In the genomic region with DNA sequence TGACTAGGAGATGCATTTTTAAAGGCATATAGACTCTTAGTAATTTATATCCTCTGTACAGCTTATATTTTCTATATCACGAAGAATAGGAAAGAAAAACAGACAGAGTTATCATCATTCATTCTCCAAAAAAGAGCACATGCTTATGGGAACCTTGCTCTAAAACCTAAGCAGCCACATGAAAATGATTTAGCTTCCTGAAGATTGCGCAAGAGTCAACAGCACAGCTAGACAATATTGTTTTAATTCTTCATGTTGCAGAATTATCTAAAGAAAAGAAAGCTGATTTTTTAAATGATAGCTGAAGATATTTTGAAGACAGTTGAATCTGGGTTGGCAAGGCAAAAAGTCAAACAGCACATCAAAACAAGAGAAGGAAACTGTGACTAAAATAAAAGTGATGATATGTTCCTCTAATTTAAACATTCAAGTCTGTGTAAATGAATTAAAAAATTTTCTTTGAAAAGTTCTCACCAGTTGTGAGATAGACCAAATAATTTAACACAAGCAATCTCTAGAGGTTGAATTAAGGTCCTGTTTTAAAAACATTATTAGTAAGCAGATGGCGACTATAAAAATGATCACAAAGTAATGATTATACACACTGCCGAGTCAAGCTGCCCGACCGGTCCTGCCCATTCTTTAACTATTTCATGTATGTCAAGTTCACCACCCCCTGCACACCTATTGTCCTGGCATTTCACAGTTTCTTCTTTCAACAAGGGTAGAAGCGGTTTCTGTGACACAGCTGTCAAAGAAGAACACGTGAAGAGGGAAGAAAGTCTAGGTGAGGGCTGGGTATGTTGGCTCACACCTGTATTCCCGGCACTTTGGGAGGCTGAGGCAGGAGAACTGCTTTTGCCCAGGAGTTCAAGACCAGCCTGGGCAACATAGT, we compare ENCODE assay signal across 11 cellular contexts.
DNase-seq lines count a peak whose midpoint lies in the region; ATAC-seq, FAIRE-seq and TF ChIP-seq lines count a peak whose summit lies in the region.
"Had no signal": no experiment of that assay in that cellular context is flagged by ENCODE, and none has a peak within 500 bp of the region (broad histone marks: within the 10 kb centered on the region; RNA-seq: fewer than 3 reads in every experiment).

No MANE protein-coding gene starts in this region.

- no peak overlapping the region for H2AK5ac ChIP-seq in H9 (ENCODE audit: insufficient read length, low read length)

- intact Hi-C loops in GM12878 (cut with micrococcal nuclease; ENCODE audit: unreplicated experiment) (loop anchor here (5.0 kb wide), 1 partner anchor 152 kb away; no protein-coding TSS in a partner anchor), left lung (cut with DNase I) (no loop called here)

- H3K9me3 ChIP-seq in GM12878 (replicated peaks; ENCODE audit: control insufficient read depth, insufficient read depth, low read length) (peaks cover 2% of the 10 kb centered on the region; the same call in 1 of the 3 replicates), left lung (no peaks in the 10 kb centered on the region), H9 (ENCODE audit: control insufficient read depth, low read depth, low read length) (no peaks in the 10 kb centered on the region)

- H3K9ac ChIP-seq in GM12878 (ENCODE audit: control insufficient read depth, insufficient read depth, low read length) = no peak overlapping the region
- no peak overlapping the region for H3K9ac ChIP-seq in H9 (ENCODE audit: extremely low read depth, insufficient read length, low read length)

- H4K5ac ChIP-seq in H9 (ENCODE audit: insufficient read length, low read depth, low read length) = no peak overlapping the region

- no peak overlapping the region for H4K8ac ChIP-seq in H9 (replicated peaks; ENCODE audit: insufficient read length, low read depth, low read length)

- H3K4me2 ChIP-seq in GM12878 (ENCODE audit: control insufficient read depth, insufficient read depth) = no peak overlapping the region
- H3K4me2 ChIP-seq in H9 (ENCODE audit: insufficient read depth, insufficient read length, low read length) = no peak overlapping the region

- POLR2A ChIA-PET in GM12878 (lab: Charles Lee) = interaction anchor here (0.9 to 1.4 kb wide), 4 partner anchors 10 to 151 kb away, joined by 3 to 9 read pairs (median 4); no protein-coding TSS in a partner anchor

- TF ChIP-seq CTCF in GM12878 (IDR thresholded peaks at IDR 0.05 in 2 of 3, conservative IDR thresholded peaks at IDR 0.05 in 1 of 3; ENCODE audit: control insufficient read depth in 2 of 3, extremely low read depth in 1 of 3, insufficient read depth in 1 of 3, low read depth in 3 of 3, low read length in 3 of 3) (no peak), left lung (IDR thresholded peaks at IDR 0.05) (no peak), H9 (conservative IDR thresholded peaks at IDR 0.05) (no peak)

- no peak overlapping the region for H3K23ac ChIP-seq in H9 (ENCODE audit: insufficient read length, low read depth, low read length)

- H3T11ph ChIP-seq in H9 (ENCODE audit: low read length) = no peak overlapping the region

- no peaks in the 10 kb centered on the region for H3K36me3 ChIP-seq in GM12878 (ENCODE audit: control insufficient read depth in 2 of 2, insufficient read depth in 2 of 2, low read length in 1 of 2)
- no peaks in the 10 kb centered on the region for H3K36me3 ChIP-seq in left lung

- no peak overlapping the region for H4K91ac ChIP-seq in H9 (ENCODE audit: insufficient read length, low read depth, low read length)

- H3K27ac ChIP-seq in GM12878 (ENCODE audit: control insufficient read depth, insufficient read depth) (no peak overlapping the region), left lung (no peak overlapping the region), H9 (ENCODE audit: insufficient read length, low read depth, low read length) (no peak overlapping the region)
- H3K27ac ChIP-seq: coronary artery had no signal

- no peaks in the 10 kb centered on the region for H3K9me3 Mint-ChIP-seq in H9

- no peak for TF ChIP-seq EP300 in GM12878 (IDR thresholded peaks at IDR 0.05; ENCODE audit: borderline replicate concordance in 1 of 2, control insufficient read depth in 1 of 2, low read depth in 2 of 2, low read length in 2 of 2)

- 85% methylated on average over 9 of the region's 9 CpGs for WGBS in GM12878 (ENCODE audit: insufficient coverage, insufficient replicate concordance, low lambda C conversion rate, missing lambda C conversion rate)
- no CpG with 5 or more reads among the region's 9 CpGs for WGBS in H9 (ENCODE audit: extremely low coverage, insufficient read length, low lambda C conversion rate)

- SMC1A ChIA-PET in GM12878 (lab: Charles Lee; ENCODE audit: uncharacterized antibody, unreplicated experiment) = interaction anchor here (0.6 to 4.9 kb wide), 15 partner anchors 10 to 155 kb away, joined by 3 to 21 read pairs (median 4); no protein-coding TSS in a partner anchor

- H2BK120ac ChIP-seq in H9 (ENCODE audit: low read depth, low read length, poor library complexity, severe bottlenecking) = no peak overlapping the region

- peaks cover 15 to 20% of the 10 kb centered on the region in 2 experiments for H3K4me1 Mint-ChIP-seq in H9

- TF ChIP-seq RAD21 in GM12878 (IDR thresholded peaks at IDR 0.05; ENCODE audit: insufficient read depth, low read depth, low read length) = no peak

- in situ Hi-C loops in GM12878 (cut with MboI) = no loop called here

- no peak overlapping the region for H2BK20ac ChIP-seq in H9 (ENCODE audit: low read depth, low read length, poor library complexity, severe bottlenecking)

- no TSS peak for BruUV-seq in GM12878 (replicated peaks; lab: Mats Ljungman, UMichigan)

- no peak for ATAC-seq in GM12878
- ATAC-seq in left lung = peak; percentile 69
- ATAC-seq in GM18502 (IDR thresholded peaks at IDR 0.05; ENCODE audit: poor library complexity, unreplicated experiment) = no peak

- no peak overlapping the region for H3K56ac ChIP-seq in H9 (ENCODE audit: insufficient read length, low read depth, low read length)

- H3K4me3 Mint-ChIP-seq in H9 = no peak overlapping the region

- no peak overlapping the region for H3K4ac ChIP-seq in H9 (ENCODE audit: low read depth, low read length)

- TF ChIP-seq POLR2A in GM12878 (IDR thresholded peaks at IDR 0.05; ENCODE audit: low read depth, low read length) = no peak

- H3K27me3 ChIP-seq in GM12878 (replicated peaks in 1 of 2; ENCODE audit: control insufficient read depth in 2 of 2, insufficient read depth in 2 of 2, low read length in 1 of 2) (no peaks in the 10 kb centered on the region), left lung (no peaks in the 10 kb centered on the region), H9 (ENCODE audit: insufficient read depth, low read length) (no peaks in the 10 kb centered on the region)

- no peaks in the 10 kb centered on the region for H3K79me1 ChIP-seq in H9 (ENCODE audit: insufficient read depth, low read depth, low read length, poor library complexity, severe bottlenecking)

- DNase-seq in AML-193 (lab: John Stamatoyannopoulos, UW) (peak; percentile 50 to 53), MV-4-11 (lab: John Stamatoyannopoulos, UW) (peak; percentile 28), GM12878 (ENCODE audit: low read depth, low spot score) (no peak), left lung (no peak), H9 (no peak), NCI-H1092 (lab: John Stamatoyannopoulos, UW) (no peak)
- no peak for DNase-seq in effector CD4-positive, alpha-beta T cell
- DNase-seq: stimulated activated CD4-positive, alpha-beta T cell treated with anti-CD3 and anti-CD28 coated beads, Interleukin-12 subunit alpha, Interleukin-12 subunit beta, amount 100 ng/mL, for 4 hours had no signal

- H3K14ac ChIP-seq in H9 (ENCODE audit: insufficient read depth, low read length) = no peak overlapping the region

- peaks cover 2% of the 10 kb centered on the region for H3K27me3 Mint-ChIP-seq in H9 (ENCODE audit: low read depth)

- RAD21 ChIA-PET in GM12878 (lab: Charles Lee; ENCODE audit: unreplicated experiment) = interaction anchor here (0.7 to 4.6 kb wide), 9 partner anchors 23 to 185 kb away, joined by 3 to 26 read pairs (median 4); a partner anchor contains a TSS

- H4K20me1 ChIP-seq in GM12878 (ENCODE audit: control insufficient read depth, insufficient read depth) (no peaks in the 10 kb centered on the region), H9 (ENCODE audit: control insufficient read depth, insufficient read depth, insufficient read length) (no peaks in the 10 kb centered on the region)

- FAIRE-seq in GM12878 (lab: Jason Lieb, UNC) = no peak
- FAIRE-seq: D721Med had no signal

- H2BK5ac ChIP-seq in H9 (ENCODE audit: insufficient read length, low read length) = no peak overlapping the region

- H2AFZ ChIP-seq in GM12878 (ENCODE audit: control insufficient read depth, low read depth, low read length) (no peak overlapping the region), H9 (ENCODE audit: low read length) (no peak overlapping the region)

- H3K4me1 ChIP-seq in GM12878 (ENCODE audit: control insufficient read depth, insufficient read depth, low read length) = peaks cover 22% of the 10 kb centered on the region
- peaks cover 8 to 12% of the 10 kb centered on the region in 2 donors for H3K4me1 ChIP-seq in left lung
- H3K4me1 ChIP-seq in H9 (ENCODE audit: insufficient read depth, low read length) = no peaks in the 10 kb centered on the region

- CTCF ChIA-PET in GM12878 (lab: Yijun Ruan, JAX) = interaction anchor here (1.0 to 2.2 kb wide), 4 partner anchors 13 to 71 kb away, joined by 3 to 10 read pairs (median 4); no protein-coding TSS in a partner anchor

- H3K18ac ChIP-seq in H9 (ENCODE audit: insufficient read length, low read depth, low read length) = no peak overlapping the region

- H3K79me2 ChIP-seq in GM12878 (ENCODE audit: control insufficient read depth, insufficient read depth, low read length) (no peaks in the 10 kb centered on the region), H9 (ENCODE audit: insufficient read depth, low read length) (no peaks in the 10 kb centered on the region)

- H3K36me3 Mint-ChIP-seq in H9 (ENCODE audit: insufficient read depth in 1 of 3, low read depth in 3 of 3) = no peaks in the 10 kb centered on the region

- no peak overlapping the region for H3K27ac Mint-ChIP-seq in H9

- H3K23me2 ChIP-seq in H9 (ENCODE audit: insufficient read length, low read depth, low read length, poor library complexity, severe bottlenecking) = no peaks in the 10 kb centered on the region

- no peak overlapping the region for H2BK12ac ChIP-seq in H9 (ENCODE audit: insufficient read length, low read depth, low read length)

- H2BK15ac ChIP-seq in H9 (ENCODE audit: low read depth, low read length) = no peak overlapping the region

- H3K4me3 ChIP-seq in GM12878 (no peak overlapping the region), left lung (no peak overlapping the region)
- H3K4me3 ChIP-seq: coronary artery had no signal

TF ChIP-seq in GM12878, 131 proteins besides CTCF, POLR2A, EP300 and RAD21:
- peak; percentile 73 to 92; a peak in 3 of 4 replicates for TF ChIP-seq CEBPB (IDR thresholded peaks at IDR 0.05; ENCODE audit: borderline replicate concordance in 1 of 2, low read depth in 2 of 2, low read length in 2 of 2)
- no peak for TF ChIP-seq ZNF274 (IDR thresholded peaks at IDR 0.05; ENCODE audit: insufficient read depth, insufficient read length)

Comparison
In these comparisons a context has a peak if more than half of its experiments do, and no peak if none do; other contexts are left out.
1. DNase-seq: peak in AML-193 (2 of 2) and MV-4-11 (single experiment); none in GM12878 (single experiment), left lung (0 of 2), effector CD4-positive, alpha-beta T cell (single experiment), H9 (single experiment) and NCI-H1092 (single experiment).